In the genomic region with DNA sequence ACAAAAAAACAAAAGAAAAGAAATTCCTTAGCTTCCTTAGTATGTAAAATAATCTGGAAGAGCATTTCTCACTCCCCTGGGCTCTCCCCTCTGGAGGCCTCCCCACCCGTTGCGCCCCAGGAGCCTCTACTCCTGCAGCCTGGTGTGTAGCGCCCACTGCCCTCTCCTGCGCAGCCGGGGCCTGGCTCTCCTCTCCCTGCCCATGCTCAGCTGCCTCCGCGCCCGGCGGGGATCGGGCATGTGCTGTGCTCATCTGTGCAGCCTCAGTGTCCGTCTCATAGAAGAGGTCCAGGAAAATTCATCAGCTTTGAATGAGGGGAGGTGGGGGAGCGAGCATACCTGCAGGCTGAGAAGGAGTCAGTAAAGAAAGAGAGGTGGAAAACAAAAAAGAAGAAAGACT, we compare ENCODE assay signal across 1 cellular context.
TF ChIP-seq lines count a peak whose summit lies in the region.

No MANE protein-coding gene starts in this region.

TF ChIP-seq in GM23338, 12 proteins besides CTCF, POLR2A, EP300 and RAD21 (continued from another document):
- TF ChIP-seq, protein P1, sequence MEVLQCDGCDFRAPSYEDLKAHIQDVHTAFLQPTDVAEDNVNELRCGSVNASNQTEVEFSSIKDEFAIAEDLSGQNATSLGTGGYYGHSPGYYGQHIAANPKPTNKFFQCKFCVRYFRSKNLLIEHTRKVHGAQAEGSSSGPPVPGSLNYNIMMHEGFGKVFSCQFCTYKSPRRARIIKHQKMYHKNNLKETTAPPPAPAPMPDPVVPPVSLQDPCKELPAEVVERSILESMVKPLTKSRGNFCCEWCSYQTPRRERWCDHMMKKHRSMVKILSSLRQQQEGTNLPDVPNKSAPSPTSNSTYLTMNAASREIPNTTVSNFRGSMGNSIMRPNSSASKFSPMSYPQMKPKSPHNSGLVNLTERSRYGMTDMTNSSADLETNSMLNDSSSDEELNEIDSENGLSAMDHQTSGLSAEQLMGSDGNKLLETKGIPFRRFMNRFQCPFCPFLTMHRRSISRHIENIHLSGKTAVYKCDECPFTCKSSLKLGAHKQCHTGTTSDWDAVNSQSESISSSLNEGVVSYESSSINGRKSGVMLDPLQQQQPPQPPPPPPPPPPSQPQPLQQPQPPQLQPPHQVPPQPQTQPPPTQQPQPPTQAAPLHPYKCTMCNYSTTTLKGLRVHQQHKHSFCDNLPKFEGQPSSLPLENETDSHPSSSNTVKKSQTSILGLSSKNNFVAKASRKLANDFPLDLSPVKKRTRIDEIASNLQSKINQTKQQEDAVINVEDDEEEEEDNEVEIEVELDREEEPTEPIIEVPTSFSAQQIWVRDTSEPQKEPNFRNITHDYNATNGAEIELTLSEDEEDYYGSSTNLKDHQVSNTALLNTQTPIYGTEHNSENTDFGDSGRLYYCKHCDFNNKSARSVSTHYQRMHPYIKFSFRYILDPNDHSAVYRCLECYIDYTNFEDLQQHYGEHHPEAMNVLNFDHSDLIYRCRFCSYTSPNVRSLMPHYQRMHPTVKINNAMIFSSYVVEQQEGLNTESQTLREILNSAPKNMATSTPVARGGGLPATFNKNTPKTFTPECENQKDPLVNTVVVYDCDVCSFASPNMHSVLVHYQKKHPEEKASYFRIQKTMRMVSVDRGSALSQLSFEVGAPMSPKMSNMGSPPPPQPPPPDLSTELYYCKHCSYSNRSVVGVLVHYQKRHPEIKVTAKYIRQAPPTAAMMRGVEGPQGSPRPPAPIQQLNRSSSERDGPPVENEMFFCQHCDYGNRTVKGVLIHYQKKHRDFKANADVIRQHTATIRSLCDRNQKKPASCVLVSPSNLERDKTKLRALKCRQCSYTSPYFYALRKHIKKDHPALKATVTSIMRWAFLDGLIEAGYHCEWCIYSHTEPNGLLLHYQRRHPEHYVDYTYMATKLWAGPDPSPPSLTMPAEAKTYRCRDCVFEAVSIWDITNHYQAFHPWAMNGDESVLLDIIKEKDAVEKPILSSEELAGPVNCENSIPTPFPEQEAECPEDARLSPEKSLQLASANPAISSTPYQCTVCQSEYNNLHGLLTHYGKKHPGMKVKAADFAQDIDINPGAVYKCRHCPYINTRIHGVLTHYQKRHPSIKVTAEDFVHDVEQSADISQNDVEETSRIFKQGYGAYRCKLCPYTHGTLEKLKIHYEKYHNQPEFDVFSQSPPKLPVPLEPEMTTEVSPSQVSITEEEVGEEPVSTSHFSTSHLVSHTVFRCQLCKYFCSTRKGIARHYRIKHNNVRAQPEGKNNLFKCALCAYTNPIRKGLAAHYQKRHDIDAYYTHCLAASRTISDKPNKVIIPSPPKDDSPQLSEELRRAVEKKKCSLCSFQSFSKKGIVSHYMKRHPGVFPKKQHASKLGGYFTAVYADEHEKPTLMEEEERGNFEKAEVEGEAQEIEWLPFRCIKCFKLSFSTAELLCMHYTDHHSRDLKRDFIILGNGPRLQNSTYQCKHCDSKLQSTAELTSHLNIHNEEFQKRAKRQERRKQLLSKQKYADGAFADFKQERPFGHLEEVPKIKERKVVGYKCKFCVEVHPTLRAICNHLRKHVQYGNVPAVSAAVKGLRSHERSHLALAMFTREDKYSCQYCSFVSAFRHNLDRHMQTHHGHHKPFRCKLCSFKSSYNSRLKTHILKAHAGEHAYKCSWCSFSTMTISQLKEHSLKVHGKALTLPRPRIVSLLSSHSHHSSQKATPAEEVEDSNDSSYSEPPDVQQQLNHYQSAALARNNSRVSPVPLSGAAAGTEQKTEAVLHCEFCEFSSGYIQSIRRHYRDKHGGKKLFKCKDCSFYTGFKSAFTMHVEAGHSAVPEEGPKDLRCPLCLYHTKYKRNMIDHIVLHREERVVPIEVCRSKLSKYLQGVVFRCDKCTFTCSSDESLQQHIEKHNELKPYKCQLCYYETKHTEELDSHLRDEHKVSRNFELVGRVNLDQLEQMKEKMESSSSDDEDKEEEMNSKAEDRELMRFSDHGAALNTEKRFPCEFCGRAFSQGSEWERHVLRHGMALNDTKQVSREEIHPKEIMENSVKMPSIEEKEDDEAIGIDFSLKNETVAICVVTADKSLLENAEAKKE (CRISPR knock-in tag; IDR thresholded peaks at IDR 0.05) = no peak
